31 cellular contexts compared by ENCODE assay signal in the genomic region with DNA sequence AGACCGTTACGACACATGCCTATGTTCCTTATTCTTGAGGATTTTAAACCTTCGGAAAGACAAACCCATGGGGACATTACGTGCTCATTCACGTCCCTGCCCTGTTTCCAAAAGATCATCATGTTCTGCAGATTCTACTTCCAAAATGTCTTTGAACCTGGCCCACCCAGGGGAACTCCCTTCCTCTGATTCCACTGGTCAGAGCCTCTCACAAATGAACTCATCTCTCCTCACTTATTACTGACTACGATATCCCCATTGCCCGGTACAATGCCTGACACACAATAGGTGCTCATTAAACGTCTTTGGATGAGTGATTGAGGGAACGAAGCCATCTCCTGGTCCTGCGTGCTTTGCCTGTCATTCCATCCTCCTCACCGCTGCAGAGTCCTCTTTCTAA.
"Had no signal": no experiment of that assay in that cellular context is flagged by ENCODE, and none has a peak within 500 bp of the region (broad histone marks: within the 10 kb centered on the region; RNA-seq: fewer than 3 reads in every experiment).

No MANE protein-coding gene starts in this region.

- H3K36me3 Mint-ChIP-seq: activated naive CD4-positive, alpha-beta T cell treated with anti-CD3 and anti-CD28 coated beads, Interleukin-2, amount 10 ng/mL, durations not matched to agents 7 days and 5 days; activated naive CD4-positive, alpha-beta T cell treated with anti-CD3 and anti-CD28 coated beads, Interleukin-2, amount 50 U/mL, for 72 hours had no signal

- H3K27ac Mint-ChIP-seq: activated CD4-positive, alpha-beta memory T cell treated with anti-CD3 and anti-CD28 coated beads, Interleukin-2, amount 10 ng/mL, durations not matched to agents 7 days and 5 days; activated CD4-positive, alpha-beta T cell treated with anti-CD3 and anti-CD28 coated beads, Interleukin-2, amount 10 ng/mL, durations not matched to agents 7 days and 5 days; activated naive CD4-positive, alpha-beta T cell treated with anti-CD3 and anti-CD28 coated beads, Interleukin-2, amount 10 ng/mL, durations not matched to agents 7 days and 5 days; activated naive CD4-positive, alpha-beta T cell treated with anti-CD3 and anti-CD28 coated beads, Interleukin-2, amount 50 U/mL, for 72 hours; activated T-cell treated with anti-CD3 and anti-CD28 coated beads, Interleukin-2, amount 50 U/mL, for 24 hours; activated T-cell treated with anti-CD3 and anti-CD28 coated beads, Interleukin-2, amount 50 U/mL, for 72 hours; effector memory CD8-positive, alpha-beta T cell; T-helper 17 cell; T-helper 2 cell treated with Interferon-gamma antibody and Interleukin-4, amounts not matched to agents 5 μg/mL and 100 μg/mL, for 36 hours had no signal

- H3K4me1 Mint-ChIP-seq: activated CD4-positive, alpha-beta T cell treated with anti-CD3 and anti-CD28 coated beads, Interleukin-2, amount 10 ng/mL, durations not matched to agents 7 days and 5 days; activated naive CD4-positive, alpha-beta T cell treated with anti-CD3 and anti-CD28 coated beads, Interleukin-2, amount 10 ng/mL, durations not matched to agents 7 days and 5 days; T-helper 17 cell had no signal

- H3K27ac ChIP-seq: brain microvascular endothelial cell, esophagus muscularis mucosa, foreskin keratinocyte, gastrocnemius medialis had no signal

- H3K4me3 Mint-ChIP-seq: activated CD4-positive, alpha-beta memory T cell treated with anti-CD3 and anti-CD28 coated beads, Interleukin-2, amount 10 ng/mL, durations not matched to agents 7 days and 5 days; activated CD4-positive, alpha-beta T cell treated with anti-CD3 and anti-CD28 coated beads, Interleukin-2, amount 10 ng/mL, durations not matched to agents 7 days and 5 days; activated naive CD4-positive, alpha-beta T cell treated with anti-CD3 and anti-CD28 coated beads, Interleukin-2, amount 10 ng/mL, durations not matched to agents 7 days and 5 days; activated T-cell treated with anti-CD3 and anti-CD28 coated beads, Interleukin-2, amount 50 U/mL, for 24 hours; activated T-cell treated with anti-CD3 and anti-CD28 coated beads, Interleukin-2, amount 50 U/mL, for 72 hours; effector memory CD8-positive, alpha-beta T cell; T-helper 17 cell; T-helper 2 cell treated with Interferon-gamma antibody and Interleukin-4, amounts not matched to agents 5 μg/mL and 100 μg/mL, for 36 hours had no signal

- DNase-seq: activated CD4-positive, alpha-beta memory T cell treated with anti-CD3 and anti-CD28 coated beads, Interleukin-2, amount 10 ng/mL, durations not matched to agents 7 days and 5 days; activated CD4-positive, alpha-beta T cell treated with anti-CD3 and anti-CD28 coated beads for 1 hour; activated CD4-positive, alpha-beta T cell treated with anti-CD3 and anti-CD28 coated beads for 4 hours; activated CD4-positive, alpha-beta T cell treated with anti-CD3 and anti-CD28 coated beads, Interleukin-2, amount 10 ng/mL, durations not matched to agents 7 days and 5 days; activated CD4-positive, alpha-beta T cell treated with anti-CD3 and anti-CD28 coated beads, Interleukin-2, amount 50 U/mL, for 4 hours; activated CD4-positive, CD25-positive, alpha-beta regulatory T cell; activated CD8-positive, alpha-beta memory T cell treated with anti-CD3 and anti-CD28 coated beads, Interleukin-2, amount 50 U/mL, for 48 hours; activated gamma-delta T cell; activated naive CD4-positive, alpha-beta T cell; activated naive CD4-positive, alpha-beta T cell treated with anti-CD3 and anti-CD28 coated beads, Interleukin-2, amount 10 ng/mL, durations not matched to agents 7 days and 5 days; activated T-cell treated with anti-CD3 and anti-CD28 coated beads for 4 hours; activated T-cell treated with anti-CD3 and anti-CD28 coated beads, Interleukin-2, amount 50 U/mL, for 24 hours; activated T-cell treated with anti-CD3 and anti-CD28 coated beads, Interleukin-2, amount 50 U/mL, for 72 hours; amniotic stem cell; anterior cingulate cortex; brain microvascular endothelial cell; caudate nucleus; cortex of kidney; dermis blood vessel endothelial cell; effector CD4-positive, alpha-beta T cell; effector memory CD8-positive, alpha-beta T cell; erythroblast; foreskin keratinocyte; gastrocnemius medialis; glutamatergic neuron; T-helper 1 cell; T-helper 17 cell; T1000 had no signal

- H3K9me3 Mint-ChIP-seq: activated CD4-positive, alpha-beta memory T cell treated with anti-CD3 and anti-CD28 coated beads, Interleukin-2, amount 10 ng/mL, durations not matched to agents 7 days and 5 days; activated CD4-positive, alpha-beta T cell treated with anti-CD3 and anti-CD28 coated beads, Interleukin-2, amount 10 ng/mL, durations not matched to agents 7 days and 5 days; activated naive CD4-positive, alpha-beta T cell treated with anti-CD3 and anti-CD28 coated beads, Interleukin-2, amount 10 ng/mL, durations not matched to agents 7 days and 5 days; activated naive CD4-positive, alpha-beta T cell treated with anti-CD3 and anti-CD28 coated beads, Interleukin-2, amount 50 U/mL, for 72 hours; activated T-cell treated with anti-CD3 and anti-CD28 coated beads, Interleukin-2, amount 50 U/mL, for 24 hours; activated T-cell treated with anti-CD3 and anti-CD28 coated beads, Interleukin-2, amount 50 U/mL, for 72 hours; effector memory CD8-positive, alpha-beta T cell; T-helper 2 cell treated with Interferon-gamma antibody and Interleukin-4, amounts not matched to agents 5 μg/mL and 100 μg/mL, for 36 hours had no signal

- ATAC-seq: activated naive CD4-positive, alpha-beta T cell treated with anti-CD3 and anti-CD28 coated beads, Interleukin-2, amount 50 U/mL, for 72 hours; activated T-cell treated with anti-CD3 and anti-CD28 coated beads, Interleukin-2, amount 50 U/mL, for 72 hours; effector memory CD8-positive, alpha-beta T cell; foreskin keratinocyte; gastrocnemius medialis; T-helper 17 cell had no signal
